In the genomic region with DNA sequence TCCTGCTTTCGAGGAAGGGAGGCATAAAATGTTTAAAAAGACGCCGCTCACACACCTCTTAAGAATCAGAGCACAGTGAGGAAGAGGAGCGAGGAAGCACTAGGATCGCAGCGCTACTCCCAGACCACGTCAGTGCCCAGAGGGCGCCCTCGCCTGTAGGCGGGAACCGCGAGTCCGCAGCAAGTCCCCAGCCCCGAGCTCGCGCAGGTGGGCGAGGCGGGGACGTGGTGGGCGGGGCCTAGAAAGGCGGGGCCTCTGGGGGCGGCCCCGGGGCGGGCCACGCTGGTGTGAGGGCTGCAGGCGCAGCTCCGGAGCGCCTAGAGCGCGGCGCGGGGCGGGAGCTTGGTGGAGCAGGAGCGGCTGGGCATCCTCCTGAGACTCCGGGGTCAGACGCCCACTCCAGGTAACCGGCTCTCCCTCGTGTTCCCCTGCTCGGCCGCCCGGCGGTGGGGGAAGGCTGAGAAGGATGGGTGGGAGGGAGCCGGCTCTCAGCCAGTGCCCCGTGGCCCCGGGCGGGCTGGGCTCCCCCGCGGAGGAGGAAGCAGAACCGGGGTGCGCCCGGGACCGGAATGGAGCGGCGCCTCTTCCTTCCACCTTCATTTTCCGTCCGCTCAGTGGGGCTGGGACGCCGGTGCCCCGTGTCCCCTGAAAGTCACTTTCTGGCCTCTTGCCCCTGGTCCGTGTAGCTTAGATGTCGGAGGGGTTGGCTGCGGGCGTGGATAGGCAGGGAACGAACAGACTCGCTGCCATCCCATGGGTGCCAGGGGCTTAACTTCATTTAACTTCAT, we compare ENCODE assay signal across 8 cellular contexts. TPM values are rescaled to one million over a fixed set of nuclear protein-coding genes. Genes with fewer than 3 reads are reported as not detected.
DNase-seq lines count a peak whose midpoint lies in the region; ATAC-seq and TF ChIP-seq lines count a peak whose summit lies in the region.

A gene (plus strand): TSS at position 280 of the 788 bp plus-strand sequence. CDS start 43,200 bp downstream, outside the sequence.

- POLR2A ChIA-PET in AG04449 (lab: Yijun Ruan, JAX): interaction anchor here (0.6 kb wide), 1 partner anchor 64 kb away, joined by 3 read pairs; no protein-coding TSS in a partner anchor

- CTCF ChIA-PET in AG04449 (lab: Yijun Ruan, JAX): interaction anchor here (0.8 to 2.2 kb wide), 7 partner anchors 10 to 245 kb away, joined by 3 to 10 read pairs (median 3); no protein-coding TSS in a partner anchor

- peak; percentile 94 for ATAC-seq in GM18867 (IDR thresholded peaks at IDR 0.05; ENCODE audit: unreplicated experiment)
- ATAC-seq in HG03097 (IDR thresholded peaks at IDR 0.05; ENCODE audit: low FRiP score, unreplicated experiment): peak; percentile 85

- H3K27me3 Mint-ChIP-seq in immature natural killer cell (ENCODE audit: low read depth in 3 of 3): peaks cover 0 to 4% (median 0%) of the 10 kb centered on the region in 3 donors

- DNase-seq in AG04449 (ENCODE audit: low read depth, low spot score): no peak
- peak; percentile 93 for DNase-seq in NCI-H2196 (lab: John Stamatoyannopoulos, UW; ENCODE audit: unreplicated experiment)
- DNase-seq in cardiac fibroblast (ENCODE audit: low read depth in 2 of 2): peak; percentile 82 to 85
- DNase-seq in immature natural killer cell: peak; percentile 83 to 86 (median 86)
- DNase-seq in stimulated activated CD4-positive, alpha-beta T cell treated with anti-CD3 and anti-CD28 coated beads, Interleukin-12 subunit alpha, Interleukin-12 subunit beta, amount 100 ng/mL, for 24 hours (ENCODE audit: low read depth in 2 of 2): peak; percentile 77 to 90

- peak within 1 kb of the TSS; percentile 87 to 97 (median 93) for H3K4me3 Mint-ChIP-seq in immature natural killer cell

- no peaks in the 10 kb centered on the region for H3K9me3 Mint-ChIP-seq in immature natural killer cell

- H3K4me1 Mint-ChIP-seq in immature natural killer cell: peaks cover 23 to 39% of the 10 kb centered on the region in 2 donors

- TF ChIP-seq CTCF in AG04449 (IDR thresholded peaks at IDR 0.05; ENCODE audit: insufficient read depth, low read length, missing control alignments) (peak; percentile 52), WI38 (IDR thresholded peaks at IDR 0.05; ENCODE audit: low read depth, low read length) (no peak), cardiac fibroblast (IDR thresholded peaks at IDR 0.05; ENCODE audit: low read depth, low read length) (peak; percentile 24)

- H3K4me3 ChIP-seq in AG04449 (ENCODE audit: low read depth, low read length) (peak within 1 kb of the TSS; percentile 84), WI38 (ENCODE audit: low read depth, low read length) (peak within 1 kb of the TSS; percentile 65), cardiac fibroblast (replicated peaks in 1 of 2; ENCODE audit: low read depth in 2 of 2, low read length in 2 of 2) (peak within 1 kb of the TSS; percentile 95 to 97)

- H3K27ac Mint-ChIP-seq in immature natural killer cell: peak within 1 kb of the TSS; percentile 57 to 91 (median 77)

- H3K36me3 Mint-ChIP-seq in immature natural killer cell: peaks cover 0 to 8% (median 0%) of the 10 kb centered on the region in 3 donors

RNA-seq across cellular contexts. Expression of the gene that starts here (rescaled TPM):
- 10 to 100 TPM in 1 of 3 donors, 1 to 10 TPM in 2; 4.8 to 18.9 (median 9.1) TPM for polyA plus RNA-seq in immature natural killer cell
